15 cellular contexts compared by ENCODE assay signal in genomic region chr7:12725575-12726316, GRCh38. TPM values are rescaled to one million over a fixed set of nuclear protein-coding genes. Genes with fewer than 3 reads are reported as not detected.
DNase-seq lines count a peak whose midpoint lies in the region; ATAC-seq and TF ChIP-seq lines count a peak whose summit lies in the region.
"Had no signal": no experiment of that assay in that cellular context is flagged by ENCODE, and none has a peak within 500 bp of the region (broad histone marks: within the 10 kb centered on the region; RNA-seq: fewer than 3 reads in every experiment).

No MANE protein-coding gene starts in this region.

- H3K36me3 ChIP-seq in heart left ventricle (no peaks in the 10 kb centered on the region), psoas muscle (ENCODE audit: insufficient read depth in 1 of 2, low read depth in 1 of 2) (no peaks in the 10 kb centered on the region)

- no peak overlapping the region for H4K5ac ChIP-seq in H9 (ENCODE audit: insufficient read length, low read depth, low read length)

- H3K79me2 ChIP-seq in H9 (ENCODE audit: insufficient read depth, low read length), result no peaks in the 10 kb centered on the region

- H3K4me3 Mint-ChIP-seq in H9, result no peak overlapping the region
- no peak overlapping the region for H3K4me3 Mint-ChIP-seq in dendritic cell treated with granulocyte-macrophage colony-stimulating factor and Interleukin-4, amounts not matched to agents 40 ng/mL and 50 ng/mL, for 4 days
- no peak overlapping the region for H3K4me3 Mint-ChIP-seq in activated T-helper 2 cell treated with anti-CD3 and anti-CD28 coated beads, Interferon-gamma antibody, Interleukin-2, Interleukin-4, amounts not matched to agents 10 μg/mL and 5 μg/mL and 100 μg/mL, durations not matched to agents 14 hours and 24 hours and 36 hours (ENCODE audit: low read depth)
- H3K4me3 Mint-ChIP-seq: CD4-positive, alpha-beta T cell had no signal

- H3K4me1 Mint-ChIP-seq in H9, result peaks cover 48 to 50% of the 10 kb centered on the region in 2 experiments
- peaks cover 45% of the 10 kb centered on the region for H3K4me1 Mint-ChIP-seq in dendritic cell treated with granulocyte-macrophage colony-stimulating factor and Interleukin-4, amounts not matched to agents 40 ng/mL and 50 ng/mL, for 4 days (ENCODE audit: low read depth)
- peaks cover 27% of the 10 kb centered on the region for H3K4me1 Mint-ChIP-seq in activated T-helper 2 cell treated with anti-CD3 and anti-CD28 coated beads, Interferon-gamma antibody, Interleukin-2, Interleukin-4, amounts not matched to agents 10 μg/mL and 5 μg/mL and 100 μg/mL, durations not matched to agents 14 hours and 24 hours and 36 hours (ENCODE audit: low read depth)

- H3K4me1 ChIP-seq in heart left ventricle (peaks cover 4 to 53% (median 29%) of the 10 kb centered on the region in 12 donors), H9 (ENCODE audit: insufficient read depth, low read length) (peaks cover 6% of the 10 kb centered on the region; the same call in 1 of the 2 replicates), psoas muscle (peaks cover 5% of the 10 kb centered on the region)

- no peak overlapping the region for H3K23ac ChIP-seq in H9 (ENCODE audit: insufficient read length, low read depth, low read length)

- no peaks in the 10 kb centered on the region for H4K20me1 ChIP-seq in H9 (ENCODE audit: control insufficient read depth, insufficient read depth, insufficient read length)

- H3K14ac ChIP-seq in H9 (ENCODE audit: insufficient read depth, low read length), result no peak overlapping the region

- H3K27ac ChIP-seq in heart left ventricle, result peak overlapping the region in 7 of 12 donors; percentile 24 to 75 (median 45)
- H3K27ac ChIP-seq in H9 (ENCODE audit: insufficient read length, low read depth, low read length), result no peak overlapping the region
- peak overlapping the region; percentile 72 for H3K27ac ChIP-seq in psoas muscle

- intact Hi-C loops in heart left ventricle (cut with DNase I), result loop anchor here in 6 of 10 donors (5.0 kb wide), 2 partner anchors 33 to 38 kb away; partner anchors contain the start of gene ARL4A (in 5 of the 6)
- intact Hi-C loops in cardiac septum (cut with DNase I), result loop anchor here (5.0 kb wide), 1 partner anchor 38 kb away; the partner anchor contains the start of gene ARL4A
- intact Hi-C loops in dendritic cell treated with granulocyte-macrophage colony-stimulating factor and Interleukin-4, amounts not matched to agents 40 ng/mL and 50 ng/mL, for 4 days (cut with micrococcal nuclease), result no loop called here
- intact Hi-C loops in psoas muscle (cut with DNase I), result no loop called here
- intact Hi-C loops in activated T-helper 2 cell treated with anti-CD3 and anti-CD28 coated beads, Interferon-gamma antibody, Interleukin-2, Interleukin-4, amounts not matched to agents 10 μg/mL and 5 μg/mL and 100 μg/mL, durations not matched to agents 14 hours and 24 hours and 36 hours (cut with micrococcal nuclease), result no loop called here

- 88 to 93% (median 90%) methylated on average over 4 of the region's 4 CpGs for WGBS in heart left ventricle, 4 donors
- no CpG with 5 or more reads among the region's 4 CpGs for WGBS in H9 (ENCODE audit: extremely low coverage, insufficient read length, low lambda C conversion rate)
- 83 to 88% (median 84%) methylated on average over 4 of the region's 4 CpGs for WGBS in psoas muscle, 3 donors

- no peak overlapping the region for H2AK5ac ChIP-seq in H9 (ENCODE audit: insufficient read length, low read length)

- peak in 1 of 4 donors; percentile 31 for ATAC-seq in heart left ventricle
- ATAC-seq in psoas muscle, result peak in 3 of 4 donors; percentile 69 to 76 (median 76)
- ATAC-seq in HG03108 (IDR thresholded peaks at IDR 0.05; ENCODE audit: unreplicated experiment), result no peak
- ATAC-seq in GM18870 (IDR thresholded peaks at IDR 0.05; ENCODE audit: unreplicated experiment), result no peak
- ATAC-seq: GM12878, HCT116 had no signal

- H3K27me3 ChIP-seq in heart left ventricle (no peaks in the 10 kb centered on the region), H9 (ENCODE audit: insufficient read depth, low read length) (no peaks in the 10 kb centered on the region), psoas muscle (ENCODE audit: insufficient read depth in 3 of 3, low read length in 2 of 3) (no peaks in the 10 kb centered on the region)

- no peak overlapping the region for H3K18ac ChIP-seq in H9 (ENCODE audit: insufficient read length, low read depth, low read length)

- H3K23me2 ChIP-seq in H9 (ENCODE audit: insufficient read length, low read depth, low read length, poor library complexity, severe bottlenecking), result no peaks in the 10 kb centered on the region

- no peak overlapping the region for H2BK5ac ChIP-seq in H9 (ENCODE audit: insufficient read length, low read length)

- DNase-seq in heart left ventricle, result no peak
- no peak for DNase-seq in cardiac septum (ENCODE audit: low spot score)
- no peak for DNase-seq in H9
- DNase-seq in psoas muscle, result no peak
- DNase-seq in activated T-helper 2 cell treated with anti-CD3 and anti-CD28 coated beads, Interferon-gamma antibody, Interleukin-2, Interleukin-4, amounts not matched to agents 10 μg/mL and 5 μg/mL and 100 μg/mL, durations not matched to agents 14 hours and 24 hours and 36 hours (ENCODE audit: low spot score), result no peak
- DNase-seq: ACHN; C1 segment of cervical spinal cord; CD4-positive, alpha-beta T cell; DMS79; IMR-90 had no signal

- H2AFZ ChIP-seq in H9 (ENCODE audit: low read length), result no peak overlapping the region

- TF ChIP-seq POLR2A in heart left ventricle (IDR thresholded peaks at IDR 0.05), result no peak

- peak overlapping the region; percentile 7 to 45 (median 25); a peak in 4 of 7 replicates for H3K27ac Mint-ChIP-seq in H9
- peak overlapping the region; percentile 3 for H3K27ac Mint-ChIP-seq in dendritic cell treated with granulocyte-macrophage colony-stimulating factor and Interleukin-4, amounts not matched to agents 40 ng/mL and 50 ng/mL, for 4 days
- no peak overlapping the region for H3K27ac Mint-ChIP-seq in activated T-helper 2 cell treated with anti-CD3 and anti-CD28 coated beads, Interferon-gamma antibody, Interleukin-2, Interleukin-4, amounts not matched to agents 10 μg/mL and 5 μg/mL and 100 μg/mL, durations not matched to agents 14 hours and 24 hours and 36 hours
- H3K27ac Mint-ChIP-seq: CD4-positive, alpha-beta T cell had no signal

- H3K4ac ChIP-seq in H9 (ENCODE audit: low read depth, low read length), result no peak overlapping the region

- H3K9me3 ChIP-seq in heart left ventricle (no peaks in the 10 kb centered on the region), H9 (ENCODE audit: control insufficient read depth, low read depth, low read length) (no peaks in the 10 kb centered on the region), psoas muscle (no peaks in the 10 kb centered on the region)

- H3K27me3 Mint-ChIP-seq in H9 (ENCODE audit: low read depth), result no peaks in the 10 kb centered on the region
- H3K27me3 Mint-ChIP-seq in dendritic cell treated with granulocyte-macrophage colony-stimulating factor and Interleukin-4, amounts not matched to agents 40 ng/mL and 50 ng/mL, for 4 days, result no peaks in the 10 kb centered on the region
- H3K27me3 Mint-ChIP-seq in activated T-helper 2 cell treated with anti-CD3 and anti-CD28 coated beads, Interferon-gamma antibody, Interleukin-2, Interleukin-4, amounts not matched to agents 10 μg/mL and 5 μg/mL and 100 μg/mL, durations not matched to agents 14 hours and 24 hours and 36 hours (ENCODE audit: low read depth), result no peaks in the 10 kb centered on the region
- H3K27me3 Mint-ChIP-seq: CD4-positive, alpha-beta T cell had no signal

- no peak overlapping the region for H3K56ac ChIP-seq in H9 (ENCODE audit: insufficient read length, low read depth, low read length)

- H4K91ac ChIP-seq in H9 (ENCODE audit: insufficient read length, low read depth, low read length), result no peak overlapping the region

- TF ChIP-seq CTCF in heart left ventricle (IDR thresholded peaks at IDR 0.05), result no peak
- no peak for TF ChIP-seq CTCF in H9 (conservative IDR thresholded peaks at IDR 0.05)
- TF ChIP-seq CTCF in psoas muscle (IDR thresholded peaks at IDR 0.05), result no peak

- H2BK12ac ChIP-seq in H9 (ENCODE audit: insufficient read length, low read depth, low read length), result no peak overlapping the region

- peaks cover 0 to 3% of the 10 kb centered on the region in 2 experiments; a peak in 1 of 5 replicates for H3K9me3 Mint-ChIP-seq in H9
- no peaks in the 10 kb centered on the region for H3K9me3 Mint-ChIP-seq in dendritic cell treated with granulocyte-macrophage colony-stimulating factor and Interleukin-4, amounts not matched to agents 40 ng/mL and 50 ng/mL, for 4 days
- H3K9me3 Mint-ChIP-seq in activated T-helper 2 cell treated with anti-CD3 and anti-CD28 coated beads, Interferon-gamma antibody, Interleukin-2, Interleukin-4, amounts not matched to agents 10 μg/mL and 5 μg/mL and 100 μg/mL, durations not matched to agents 14 hours and 24 hours and 36 hours, result peaks cover 3% of the 10 kb centered on the region
- H3K9me3 Mint-ChIP-seq: CD4-positive, alpha-beta T cell had no signal

- no peak overlapping the region for H3K4me2 ChIP-seq in H9 (ENCODE audit: insufficient read depth, insufficient read length, low read length)

- H3K36me3 Mint-ChIP-seq in H9 (ENCODE audit: insufficient read depth in 1 of 3, low read depth in 3 of 3), result peaks cover 0 to 10% (median 2%) of the 10 kb centered on the region in 3 experiments; a peak in 3 of 7 replicates
- no peaks in the 10 kb centered on the region for H3K36me3 Mint-ChIP-seq in dendritic cell treated with granulocyte-macrophage colony-stimulating factor and Interleukin-4, amounts not matched to agents 40 ng/mL and 50 ng/mL, for 4 days (ENCODE audit: low read depth)
- H3K36me3 Mint-ChIP-seq in activated T-helper 2 cell treated with anti-CD3 and anti-CD28 coated beads, Interferon-gamma antibody, Interleukin-2, Interleukin-4, amounts not matched to agents 10 μg/mL and 5 μg/mL and 100 μg/mL, durations not matched to agents 14 hours and 24 hours and 36 hours (ENCODE audit: low read depth), result peaks cover 8% of the 10 kb centered on the region

- H3K9ac ChIP-seq in H9 (ENCODE audit: extremely low read depth, insufficient read length, low read length), result no peak overlapping the region

- H2BK20ac ChIP-seq in H9 (ENCODE audit: low read depth, low read length, poor library complexity, severe bottlenecking), result no peak overlapping the region

- H2BK15ac ChIP-seq in H9 (ENCODE audit: low read depth, low read length), result no peak overlapping the region

- H3T11ph ChIP-seq in H9 (ENCODE audit: low read length), result no peak overlapping the region

- H3K4me3 ChIP-seq in heart left ventricle, result peak overlapping the region in 9 of 12 donors; percentile 20 to 42 (median 26)
- peak overlapping the region; percentile 56 for H3K4me3 ChIP-seq in psoas muscle
- H3K4me3 ChIP-seq: GM12878 had no signal

- H2BK120ac ChIP-seq in H9 (ENCODE audit: low read depth, low read length, poor library complexity, severe bottlenecking), result no peak overlapping the region

- H3K79me1 ChIP-seq in H9 (ENCODE audit: insufficient read depth, low read depth, low read length, poor library complexity, severe bottlenecking), result no peaks in the 10 kb centered on the region

- H4K8ac ChIP-seq in H9 (replicated peaks; ENCODE audit: insufficient read length, low read depth, low read length), result no peak overlapping the region

RNA-seq across cellular contexts. Expression of gene ARL4A, which starts 38.3 kb away (rescaled TPM):
- total RNA-seq in heart left ventricle (10 to 100 TPM; 12.8 to 21.4 (median 14.5) TPM), cardiac septum (17.7 TPM), H9 (2021) (36.3 and 39.4 TPM in 2 replicates), psoas muscle (10 to 100 TPM in 1 of 4 donors, 1 to 10 TPM in 3; 2.5 to 15.3 (median 5.2) TPM)
- polyA plus RNA-seq in heart left ventricle (10 to 100 TPM; 10.5 to 25.9 TPM), psoas muscle (10 to 100 TPM in 2 of 3 donors, 1 to 10 TPM in 1; 6.6 to 47.7 (median 12.6) TPM)
- 13.8 and 14.8 TPM in 2 replicates for total RNA-seq in activated T-helper 2 cell treated with anti-CD3 and anti-CD28 coated beads, Interferon-gamma antibody, Interleukin-2, Interleukin-4, amounts not matched to agents 10 μg/mL and 5 μg/mL and 100 μg/mL, durations not matched to agents 14 hours and 24 hours and 36 hours

Comparison
In these comparisons a context has a peak if more than half of its experiments do, and no peak if none do; other contexts are left out.
1. ATAC-seq: peak in psoas muscle (3 of 4); none in HG03108 (single experiment) and GM18870 (single experiment).
2. intact Hi-C loops: an anchor here in heart left ventricle (5.0 kb wide) and cardiac septum (5.0 kb wide); none called in dendritic cell treated with granulocyte-macrophage colony-stimulating factor and Interleukin-4, amounts not matched to agents 40 ng/mL and 50 ng/mL, for 4 days, psoas muscle and activated T-helper 2 cell treated with anti-CD3 and anti-CD28 coated beads, Interferon-gamma antibody, Interleukin-2, Interleukin-4, amounts not matched to agents 10 μg/mL and 5 μg/mL and 100 μg/mL, durations not matched to agents 14 hours and 24 hours and 36 hours.